ENCODE assay signal across 28 cellular contexts in genomic region chr2:216522892-216523502, GRCh38.
"Had no signal": no experiment of that assay in that cellular context is flagged by ENCODE, and none has a peak within 500 bp of the region (broad histone marks: within the 10 kb centered on the region; RNA-seq: fewer than 3 reads in every experiment).

No MANE protein-coding gene starts in this region.

- H3K27ac ChIP-seq: neural progenitor cell, ovary, parathyroid adenoma, psoas muscle, skin epidermis, spleen, suprapubic skin, testis, tibial artery, transverse colon, upper lobe of right lung, uterus had no signal

- H3K9ac ChIP-seq: neural progenitor cell, parathyroid adenoma had no signal

- DNase-seq: natural killer cell; occipital lobe; ovary; posterior cingulate gyrus; psoas muscle; right cardiac atrium; spleen; stimulated activated CD4-positive, alpha-beta T cell treated with anti-CD3 and anti-CD28 coated beads, Interleukin-12 subunit alpha, Interleukin-12 subunit beta, amount 100 ng/mL, for 4 hours; stimulated activated CD4-positive, alpha-beta T cell treated with anti-CD3 and anti-CD28 coated beads, Interleukin-1b, Interleukin-23, amount 100 ng/mL, for 48 hours; stimulated activated CD4-positive, alpha-beta T cell treated with anti-CD3 and anti-CD28 coated beads, Interleukin-4, amount 100 ng/mL, for 1 hour; stimulated activated CD4-positive, alpha-beta T cell treated with anti-CD3 and anti-CD28 coated beads, Interleukin-4, amount 100 ng/mL, for 4 hours; stimulated activated CD8-positive, alpha-beta memory T cell treated with anti-CD3 and anti-CD28 coated beads, Interleukin-4, amount 100 ng/mL, for 48 hours; stimulated activated naive CD4-positive, alpha-beta T cell; stimulated activated naive CD8-positive, alpha-beta T cell treated with anti-CD3 and anti-CD28 coated beads, Interleukin-15, amount 100 ng/mL, for 72 hours; stimulated activated naive CD8-positive, alpha-beta T cell treated with anti-CD3 and anti-CD28 coated beads, Interleukin-15, Interleukin-2, amounts not matched to agents 100 U/mL and 50 U/mL, for 24 hours; substantia nigra; testis; tibial artery; transverse colon; upper lobe of right lung; uterus had no signal

- H3K27me3 ChIP-seq: neural progenitor cell, ovary, spleen, suprapubic skin, testis, tibial artery, transverse colon, upper lobe of right lung, uterus had no signal

- H3K4me3 ChIP-seq: neural progenitor cell, ovary, psoas muscle, skin epidermis, smooth muscle cell, spleen, suprapubic skin, testis, tibial artery, transverse colon, upper lobe of right lung, uterus had no signal

- H3K9me3 ChIP-seq: ovary, psoas muscle, suprapubic skin, testis, tibial artery, transverse colon, upper lobe of right lung, uterus had no signal

- ATAC-seq: natural killer cell; psoas muscle; right cardiac atrium; sciatic nerve; stimulated activated memory B cell treated with anti-CD40 and anti-IgM and Interleukin-4, amounts not matched to agents 10 μg/mL and 1 μg/mL and 100 μg/mL, for 72 hours; stimulated activated naive CD8-positive, alpha-beta T cell treated with anti-CD3 and anti-CD28 coated beads, Interleukin-15, amount 100 ng/mL, for 72 hours; stimulated activated naive CD8-positive, alpha-beta T cell treated with anti-CD3 and anti-CD28 coated beads, Interleukin-15, Interleukin-2, amounts not matched to agents 100 U/mL and 50 U/mL, for 24 hours; upper lobe of right lung had no signal

- H3K36me3 ChIP-seq: neural progenitor cell, ovary, spleen, suprapubic skin, tibial artery, transverse colon, upper lobe of right lung, uterus had no signal

- H3K4me1 ChIP-seq: neural progenitor cell, parathyroid adenoma, psoas muscle, testis, transverse colon, upper lobe of right lung, uterus had no signal
